Comparison of ENCODE assay signal across 1 cellular context in genomic region chr15:75354454-75354853, GRCh38.
TF ChIP-seq lines count a peak whose summit lies in the region.

No MANE protein-coding gene starts in this region.

TF ChIP-seq in HepG2, 621 proteins besides CTCF, POLR2A, EP300 and RAD21:
- TF ChIP-seq NONO (IDR thresholded peaks at IDR 0.05): no peak
- TF ChIP-seq NONO (CRISPR knock-in tag; conservative IDR thresholded peaks at IDR 0.05): no peak
- TF ChIP-seq AGO2 (optimal IDR thresholded peaks at IDR 0.05; ENCODE audit: low read depth, low read length): peak; percentile 76
- TF ChIP-seq ETS1 (CRISPR knock-in tag; IDR thresholded peaks at IDR 0.05): no peak
- TF ChIP-seq NR1H2 (CRISPR knock-in tag; IDR thresholded peaks at IDR 0.05; ENCODE audit: borderline replicate concordance, low read depth): no peak
